Comparison of ENCODE assay signal across 23 cellular contexts in genomic region chr2:235580401-235581157, GRCh38.
"Had no signal": no experiment of that assay in that cellular context is flagged by ENCODE, and none has a peak within 500 bp of the region (broad histone marks: within the 10 kb centered on the region; RNA-seq: fewer than 3 reads in every experiment).

No MANE protein-coding gene starts in this region.

- H3K4me3 ChIP-seq: coronary artery, lower lobe of right lung, ovary, smooth muscle cell, stomach, testis, tibial artery, upper lobe of left lung had no signal

- H3K9me3 ChIP-seq: lower lobe of right lung, ovary, stomach, testis, tibial artery, upper lobe of left lung had no signal

- ATAC-seq: left ventricle myocardium superior; lower lobe of right lung; naive thymus-derived CD8-positive, alpha-beta T cell; sciatic nerve had no signal

- FAIRE-seq: frontal cortex, urothelium cell line had no signal

- H3K36me3 ChIP-seq: lower lobe of right lung, ovary, stomach, tibial artery, upper lobe of left lung had no signal

- H3K4me2 ChIP-seq: smooth muscle cell had no signal

- H3K27ac ChIP-seq: coronary artery, lower lobe of right lung, ovary, stomach, testis, tibial artery, upper lobe of left lung had no signal

- DNase-seq: dermis blood vessel endothelial cell; hypothalamus; immature natural killer cell; islet precursor cell; kidney glomerular epithelial cell; left ventricle myocardium superior; lower lobe of right lung; naive thymus-derived CD8-positive, alpha-beta T cell; occipital lobe; ovary; stimulated activated CD4-positive, alpha-beta T cell treated with anti-CD3 and anti-CD28 coated beads, Interleukin-12 subunit alpha, Interleukin-12 subunit beta, amount 100 ng/mL, for 4 hours; stimulated activated CD4-positive, alpha-beta T cell treated with anti-CD3 and anti-CD28 coated beads, Interleukin-1b, Interleukin-23, amount 100 ng/mL, for 48 hours; stimulated activated CD4-positive, alpha-beta T cell treated with anti-CD3 and anti-CD28 coated beads, Interleukin-4, amount 100 ng/mL, for 1 hour; stimulated activated naive CD4-positive, alpha-beta T cell treated with Interleukin-2 at 50 U/mL for 16 hours; stomach; testis; tibial artery; upper lobe of left lung had no signal

- H3K27me3 ChIP-seq: ovary, stomach, testis, tibial artery, upper lobe of left lung had no signal
